23 cellular contexts compared by ENCODE assay signal in the genomic region with DNA sequence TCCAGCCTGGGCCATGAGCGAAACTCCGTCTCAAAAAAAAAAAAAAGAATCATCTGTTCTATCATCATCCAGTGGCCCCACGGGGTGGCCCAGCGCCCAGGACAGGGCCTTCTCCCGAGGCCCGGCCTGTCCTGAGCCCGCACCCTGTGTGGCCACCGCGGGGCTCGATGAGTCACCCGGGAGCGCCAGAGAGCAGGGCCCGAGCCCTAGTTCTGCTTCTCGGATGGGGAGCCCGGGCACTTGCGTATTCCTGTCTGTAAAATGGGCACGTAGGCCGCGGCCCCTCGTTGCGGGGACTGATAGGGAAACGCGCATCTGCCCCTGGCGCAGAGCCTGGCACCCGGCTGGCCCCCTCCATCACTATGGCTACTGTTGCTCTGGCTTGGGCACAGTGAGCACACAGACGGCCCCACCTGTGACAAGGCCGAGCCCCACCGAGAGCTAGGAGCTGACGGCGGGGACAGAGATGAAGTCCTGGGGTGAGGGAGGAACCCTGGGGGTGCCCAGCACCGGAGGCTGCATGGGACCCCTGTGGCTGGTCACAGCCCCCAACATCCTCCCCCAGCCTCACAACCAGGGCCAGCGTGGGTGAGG. TPM values are rescaled to one million over a fixed set of nuclear protein-coding genes. Genes with fewer than 3 reads are reported as not detected.
A peak's percentile ranks its signal among the peaks of the same experiment; 100 is the strongest.
DNase-seq lines count a peak whose midpoint lies in the region; ATAC-seq, FAIRE-seq and TF ChIP-seq lines count a peak whose summit lies in the region.
"Had no signal": no experiment of that assay in that cellular context is flagged by ENCODE, and none has a peak within 500 bp of the region (broad histone marks: within the 10 kb centered on the region; RNA-seq: fewer than 3 reads in every experiment).

No MANE protein-coding gene starts in this region.

- no peaks in the 10 kb centered on the region for H3K4me1 ChIP-seq in HepG2 (ENCODE audit: insufficient read depth, low read length)
- H3K4me1 ChIP-seq in right lobe of liver = no peaks in the 10 kb centered on the region
- peaks cover 27% of the 10 kb centered on the region for H3K4me1 ChIP-seq in OCI-LY1 (ENCODE audit: insufficient read depth, low read length, severe bottlenecking)

- no peak for DNase-seq in HepG2 (ENCODE audit: low spot score)
- DNase-seq in right lobe of liver = no peak
- DNase-seq in fibroblast of mammary gland (ENCODE audit: low read depth) = peak; percentile 28
- DNase-seq in KBM-7 = no peak
- no peak for DNase-seq in DMS 273 (lab: John Stamatoyannopoulos, UW; ENCODE audit: unreplicated experiment)
- DNase-seq in lower leg skin (ENCODE audit: low spot score in 2 of 2) = no peak
- DNase-seq in amygdala (lab: John Stamatoyannopoulos, UW) = no peak
- DNase-seq: CD4-positive, alpha-beta memory T cell; COR-L47; DMS 273 treated with DMSO at 0.1 percent for 48 hours; DMS79; GF-D8; KG1; MG63; NCI-H2029; NCI-H2227 treated with DMSO at 0.1 percent for 48 hours; NCI-H526 treated with DMSO at 0.1 percent for 48 hours; SK-N-SH; SW 1271 had no signal

- no peak for TF ChIP-seq RAD21 in HepG2 (CRISPR knock-in tag; IDR thresholded peaks at IDR 0.05)

- no peaks in the 10 kb centered on the region for H3F3A ChIP-seq in OCI-LY1 (ENCODE audit: insufficient read depth, low read length)

- no peak for TF ChIP-seq CTCF in HepG2 (CRISPR knock-in tag; IDR thresholded peaks at IDR 0.05)
- TF ChIP-seq CTCF in right lobe of liver (IDR thresholded peaks at IDR 0.05) = no peak
- no peak for TF ChIP-seq CTCF in OCI-LY1 (IDR thresholded peaks at IDR 0.05; ENCODE audit: low read length)
- TF ChIP-seq CTCF in fibroblast of mammary gland (conservative IDR thresholded peaks at IDR 0.05; ENCODE audit: control insufficient read depth, insufficient read depth, low read depth, low read length) = no peak
- TF ChIP-seq CTCF in lower leg skin (IDR thresholded peaks at IDR 0.05) = no peak

- H2AFZ ChIP-seq in HepG2 (ENCODE audit: low read length) = no peak overlapping the region
- no peak overlapping the region for H2AFZ ChIP-seq in OCI-LY1 (ENCODE audit: low read length)

- H3K4me3 ChIP-seq in HepG2 (replicated peaks in 1 of 3; ENCODE audit: insufficient read depth in 1 of 3, low read depth in 2 of 3, low read length in 3 of 3) (no peak overlapping the region), right lobe of liver (no peak overlapping the region), OCI-LY1 (ENCODE audit: low read depth, low read length, poor library complexity, severe bottlenecking) (no peak overlapping the region), fibroblast of mammary gland (ENCODE audit: control insufficient read depth, low read depth, low read length) (no peak overlapping the region), lower leg skin (ENCODE audit: low read depth, poor library complexity, severe bottlenecking) (no peak overlapping the region)
- H3K4me3 ChIP-seq: MG63 had no signal

- CTCF ChIA-PET in HepG2 (lab: Yijun Ruan, JAX; ENCODE audit: low intra/inter-chr PET ratio, low total read pairs) = no interaction called here

- TF ChIP-seq POLR2A in HepG2 (IDR thresholded peaks at IDR 0.05; ENCODE audit: insufficient read depth in 1 of 2, low read depth in 2 of 2, low read length in 2 of 2) = no peak
- no peak for TF ChIP-seq POLR2A in right lobe of liver (IDR thresholded peaks at IDR 0.05)
- no peak for TF ChIP-seq POLR2A in lower leg skin (IDR thresholded peaks at IDR 0.05)

- in situ Hi-C loops in HepG2 (cut with HindIII; ENCODE audit: extremely low pct_ligation_motif_present, low pct_unique_long_range_greater_than_20kb) = no loop called here
- in situ Hi-C loops in KBM-7 (cut with MboI; ENCODE audit: low pct_unique_long_range_greater_than_20kb, low sequenced_read_pairs) = no loop called here

- POLR2A ChIA-PET in HepG2 (lab: Yijun Ruan, JAX) = no interaction called here

- H3K27me3 ChIP-seq in HepG2 (ENCODE audit: control insufficient read depth in 1 of 2, insufficient read depth in 2 of 2, low read length in 2 of 2) (no peaks in the 10 kb centered on the region), right lobe of liver (no peaks in the 10 kb centered on the region), OCI-LY1 (ENCODE audit: insufficient read depth, low read length) (no peaks in the 10 kb centered on the region)
- H3K27me3 ChIP-seq: MG63 had no signal

- WGBS in HepG2 (ENCODE audit: low lambda C conversion rate) = 81% methylated on average over 3 of the region's 32 CpGs
- WGBS in right lobe of liver (ENCODE audit: insufficient coverage, low coverage, low lambda C conversion rate, missing lambda C conversion rate) = no CpG with 5 or more reads among the region's 32 CpGs
- WGBS in lower leg skin, 2 donors = 90 to 93% methylated on average over 32 of the region's 32 CpGs

- ATAC-seq in HepG2 = no peak
- no peak for ATAC-seq in right lobe of liver
- ATAC-seq: Panc1 had no signal

- no peaks in the 10 kb centered on the region for H3K79me2 ChIP-seq in HepG2 (ENCODE audit: insufficient read depth, low read length)
- no peaks in the 10 kb centered on the region for H3K79me2 ChIP-seq in OCI-LY1 (ENCODE audit: insufficient read depth, low read length)

- H4K20me1 ChIP-seq in HepG2 (ENCODE audit: insufficient read depth, low read length) (no peaks in the 10 kb centered on the region), OCI-LY1 (ENCODE audit: insufficient read depth, low read length) (no peaks in the 10 kb centered on the region)

- TF ChIP-seq EP300 in HepG2 (IDR thresholded peaks at IDR 0.05; ENCODE audit: low read depth in 2 of 2, low read length in 2 of 2) (no peak), HepG2 (CRISPR knock-in tag; IDR thresholded peaks at IDR 0.05; ENCODE audit: borderline replicate concordance) (no peak)

- H3K9me3 ChIP-seq in HepG2 (ENCODE audit: low read length) (no peaks in the 10 kb centered on the region), right lobe of liver (no peaks in the 10 kb centered on the region), OCI-LY1 (ENCODE audit: low read length) (no peaks in the 10 kb centered on the region)
- H3K9me3 ChIP-seq: MG63, SK-N-SH had no signal

- H3K27ac ChIP-seq in HepG2 (ENCODE audit: extremely low read length, insufficient read depth, low read length) = no peak overlapping the region
- no peak overlapping the region for H3K27ac ChIP-seq in right lobe of liver
- peak overlapping the region; percentile 45 for H3K27ac ChIP-seq in OCI-LY1 (ENCODE audit: low read depth, low read length, poor library complexity, severe bottlenecking)

- H3K9me2 ChIP-seq in OCI-LY1 (ENCODE audit: low read depth, low read length) = no peaks in the 10 kb centered on the region
- H3K9me2 ChIP-seq: SK-N-SH had no signal

- H3K36me3 ChIP-seq in HepG2 (replicated peaks in 1 of 2; ENCODE audit: control insufficient read depth in 1 of 2, insufficient read depth in 2 of 2, low read length in 2 of 2) (peaks cover 8 to 22% of the 10 kb centered on the region in 2 experiments; a peak in 4 of 5 replicates), right lobe of liver (no peaks in the 10 kb centered on the region), OCI-LY1 (ENCODE audit: insufficient read depth, low read length) (peaks cover 87% of the 10 kb centered on the region)
- H3K36me3 ChIP-seq: MG63 had no signal

- H3K4me2 ChIP-seq in HepG2 (ENCODE audit: low read depth, low read length) (no peak overlapping the region), OCI-LY1 (ENCODE audit: low read length) (no peak overlapping the region)
- H3K4me2 ChIP-seq: SK-N-SH had no signal

- FAIRE-seq in HepG2 (lab: Jason Lieb, UNC) = no peak
- FAIRE-seq: GM12891, H54 had no signal

- intact Hi-C loops in HepG2 (cut with micrococcal nuclease; ENCODE audit: unreplicated experiment) = no loop called here
- intact Hi-C loops in right lobe of liver (cut with DNase I) = no loop called here
- intact Hi-C loops in lower leg skin (cut with DNase I; ENCODE audit: low total_unique reads) = no loop called here

- no TSS peak for BruUV-seq in HepG2 (replicated peaks; lab: Mats Ljungman, UMichigan)

- H3K9ac ChIP-seq in HepG2 (ENCODE audit: insufficient read depth, low read depth, low read length) = no peak overlapping the region
- no peak overlapping the region for H3K9ac ChIP-seq in OCI-LY1 (ENCODE audit: low read length)
- H3K9ac ChIP-seq: SK-N-SH had no signal

RNA-seq across cellular contexts. Expression of gene UQCR11, which starts 21.3 kb away (rescaled TPM):
- total RNA-seq in HepG2 (2016; rRNA removed; fragmentation: Illumina TruSeq; extraction: Trizol) (214 and 216 TPM in 2 replicates), right lobe of liver (100 to 1,000 TPM in 4 of 6 experiments, 10 to 100 TPM in 2; 59.6 to 202 (median 172) TPM), lower leg skin (10 to 100 TPM; 24.8 to 71.8 (median 46.1) TPM)
- 181 and 320 TPM in 2 replicates for total RNA-seq in HepG2 (2016; cell fraction: cytosol; rRNA removed; fragmentation: Illumina TruSeq; extraction: Trizol; ENCODE audit: low read depth)
- 205 and 210 TPM in 2 replicates for total RNA-seq in HepG2 (2016; cell fraction: insoluble cytoplasmic fraction; rRNA removed; fragmentation: Illumina TruSeq; extraction: Trizol)
- 252 and 309 TPM in 2 replicates for total RNA-seq in HepG2 (2016; cell fraction: membrane; rRNA removed; fragmentation: Illumina TruSeq; extraction: Trizol)
- total RNA-seq in HepG2 (2016; cell fraction: nucleus; rRNA removed; fragmentation: Illumina TruSeq; extraction: Trizol) = 63.8 and 65.4 TPM in 2 replicates
- 111 and 125 TPM in 2 replicates for polyA plus RNA-seq in HepG2 (2011; rRNA removed)
- polyA plus RNA-seq in HepG2 (2011; cell fraction: cytosol; rRNA removed) = 81.4 and 152 TPM in 2 replicates
- 46.6 and 47.9 TPM in 2 replicates for polyA plus RNA-seq in HepG2 (2011; cell fraction: nucleus; rRNA removed)
- 92.9 and 123 TPM in 2 replicates for polyA plus RNA-seq in HepG2 (2012)
- polyA plus RNA-seq in HepG2 (2016; cell fraction: cytosol; fragmentation: Illumina TruSeq; extraction: Trizol; ENCODE audit: low read depth) = 249 and 487 TPM in 2 replicates
- 158 and 171 TPM in 2 replicates for polyA plus RNA-seq in HepG2 (2016; cell fraction: insoluble cytoplasmic fraction; fragmentation: Illumina TruSeq; extraction: Trizol; ENCODE audit: low read depth)
- 210 and 295 TPM in 2 replicates for polyA plus RNA-seq in HepG2 (2016; cell fraction: membrane; fragmentation: Illumina TruSeq; extraction: Trizol; ENCODE audit: low read depth)
- polyA plus RNA-seq in HepG2 (2016; cell fraction: nucleus; fragmentation: Illumina TruSeq; extraction: Trizol; ENCODE audit: insufficient read depth, low read depth) = 98.1 and 120 TPM in 2 replicates
- polyA minus RNA-seq in HepG2 (2011; rRNA and poly(A)+ RNA removed; ENCODE audit: low replicate concordance) = 32.9 and 62.2 TPM in 2 replicates
- polyA minus RNA-seq in HepG2 (2011; cell fraction: cytosol; rRNA and poly(A)+ RNA removed) = 12.7 and 18.7 TPM in 2 replicates
- polyA minus RNA-seq in HepG2 (2011; cell fraction: nucleus; rRNA and poly(A)+ RNA removed) = 15.9 and 18.2 TPM in 2 replicates

RNA-seq across cellular contexts. Expression of gene TCF3, which starts 25.9 kb away (rescaled TPM):
- total RNA-seq in HepG2 (2016; rRNA removed; fragmentation: Illumina TruSeq; extraction: Trizol) (38.0 and 53.2 TPM in 2 replicates), right lobe of liver (10 to 100 TPM; 11.0 to 30.1 (median 15.9) TPM), lower leg skin (100 to 1,000 TPM in 1 of 4 donors, 10 to 100 TPM in 3; 61.0 to 105 (median 69.0) TPM)
- total RNA-seq in HepG2 (2016; cell fraction: cytosol; rRNA removed; fragmentation: Illumina TruSeq; extraction: Trizol; ENCODE audit: low read depth) = 24.5 and 28.5 TPM in 2 replicates
- 29.0 and 50.0 TPM in 2 replicates for total RNA-seq in HepG2 (2016; cell fraction: insoluble cytoplasmic fraction; rRNA removed; fragmentation: Illumina TruSeq; extraction: Trizol)
- total RNA-seq in HepG2 (2016; cell fraction: membrane; rRNA removed; fragmentation: Illumina TruSeq; extraction: Trizol) = 81.6 and 83.0 TPM in 2 replicates
- 28.3 and 35.7 TPM in 2 replicates for total RNA-seq in HepG2 (2016; cell fraction: nucleus; rRNA removed; fragmentation: Illumina TruSeq; extraction: Trizol)
- 51.4 and 52.0 TPM in 2 replicates for polyA plus RNA-seq in HepG2 (2011; rRNA removed)
- polyA plus RNA-seq in HepG2 (2011; cell fraction: cytosol; rRNA removed) = 39.6 and 81.0 TPM in 2 replicates
- 168 and 260 TPM in 2 replicates for polyA plus RNA-seq in HepG2 (2011; cell fraction: nucleus; rRNA removed)
- polyA plus RNA-seq in HepG2 (2012) = 51.8 and 53.9 TPM in 2 replicates
- 65.0 and 68.6 TPM in 2 replicates for polyA plus RNA-seq in HepG2 (2016; cell fraction: cytosol; fragmentation: Illumina TruSeq; extraction: Trizol; ENCODE audit: low read depth)
- 77.8 and 91.9 TPM in 2 replicates for polyA plus RNA-seq in HepG2 (2016; cell fraction: insoluble cytoplasmic fraction; fragmentation: Illumina TruSeq; extraction: Trizol; ENCODE audit: low read depth)
- polyA plus RNA-seq in HepG2 (2016; cell fraction: membrane; fragmentation: Illumina TruSeq; extraction: Trizol; ENCODE audit: low read depth) = 123 and 140 TPM in 2 replicates
- 119 and 120 TPM in 2 replicates for polyA plus RNA-seq in HepG2 (2016; cell fraction: nucleus; fragmentation: Illumina TruSeq; extraction: Trizol; ENCODE audit: insufficient read depth, low read depth)
- 55.1 and 105 TPM in 2 replicates for polyA minus RNA-seq in HepG2 (2011; rRNA and poly(A)+ RNA removed; ENCODE audit: low replicate concordance)
- 44.3 and 47.1 TPM in 2 replicates for polyA minus RNA-seq in HepG2 (2011; cell fraction: cytosol; rRNA and poly(A)+ RNA removed)
- 17.8 and 22.5 TPM in 2 replicates for polyA minus RNA-seq in HepG2 (2011; cell fraction: nucleus; rRNA and poly(A)+ RNA removed)

RNA-seq across cellular contexts. Expression of gene MBD3, which starts 33.8 kb away (rescaled TPM):
- total RNA-seq in HepG2 (2016; rRNA removed; fragmentation: Illumina TruSeq; extraction: Trizol) (58.9 and 76.9 TPM in 2 replicates), right lobe of liver (10 to 100 TPM; 27.3 to 72.1 (median 30.1) TPM), lower leg skin (10 to 100 TPM; 51.7 to 85.7 (median 79.3) TPM)
- 18.4 and 19.5 TPM in 2 replicates for total RNA-seq in HepG2 (2016; cell fraction: cytosol; rRNA removed; fragmentation: Illumina TruSeq; extraction: Trizol; ENCODE audit: low read depth)
- 59.4 and 81.3 TPM in 2 replicates for total RNA-seq in HepG2 (2016; cell fraction: insoluble cytoplasmic fraction; rRNA removed; fragmentation: Illumina TruSeq; extraction: Trizol)
- 58.1 and 59.8 TPM in 2 replicates for total RNA-seq in HepG2 (2016; cell fraction: membrane; rRNA removed; fragmentation: Illumina TruSeq; extraction: Trizol)
- total RNA-seq in HepG2 (2016; cell fraction: nucleus; rRNA removed; fragmentation: Illumina TruSeq; extraction: Trizol) = 37.4 and 41.1 TPM in 2 replicates
- polyA plus RNA-seq in HepG2 (2011; rRNA removed) = 21.2 and 32.4 TPM in 2 replicates
- 25.5 and 43.1 TPM in 2 replicates for polyA plus RNA-seq in HepG2 (2011; cell fraction: cytosol; rRNA removed)
- 88.4 and 96.9 TPM in 2 replicates for polyA plus RNA-seq in HepG2 (2011; cell fraction: nucleus; rRNA removed)
- 21.4 and 34.5 TPM in 2 replicates for polyA plus RNA-seq in HepG2 (2012)
- 19.9 and 20.7 TPM in 2 replicates for polyA plus RNA-seq in HepG2 (2016; cell fraction: cytosol; fragmentation: Illumina TruSeq; extraction: Trizol; ENCODE audit: low read depth)
- polyA plus RNA-seq in HepG2 (2016; cell fraction: insoluble cytoplasmic fraction; fragmentation: Illumina TruSeq; extraction: Trizol; ENCODE audit: low read depth) = 57.2 and 62.2 TPM in 2 replicates
- 39.6 and 43.3 TPM in 2 replicates for polyA plus RNA-seq in HepG2 (2016; cell fraction: membrane; fragmentation: Illumina TruSeq; extraction: Trizol; ENCODE audit: low read depth)
- 100 and 109 TPM in 2 replicates for polyA plus RNA-seq in HepG2 (2016; cell fraction: nucleus; fragmentation: Illumina TruSeq; extraction: Trizol; ENCODE audit: insufficient read depth, low read depth)
- 65.5 and 79.2 TPM in 2 replicates for polyA minus RNA-seq in HepG2 (2011; rRNA and poly(A)+ RNA removed; ENCODE audit: low replicate concordance)
- 29.4 and 32.5 TPM in 2 replicates for polyA minus RNA-seq in HepG2 (2011; cell fraction: cytosol; rRNA and poly(A)+ RNA removed)
- polyA minus RNA-seq in HepG2 (2011; cell fraction: nucleus; rRNA and poly(A)+ RNA removed) = 20.1 and 22.0 TPM in 2 replicates

RNA-seq across cellular contexts. Expression of gene MEX3D, which starts 58.4 kb away (rescaled TPM):
- total RNA-seq in HepG2 (2016; rRNA removed; fragmentation: Illumina TruSeq; extraction: Trizol) = 10.2 and 17.1 TPM in 2 replicates
- 10.6 and 10.7 TPM in 2 replicates for total RNA-seq in HepG2 (2016; cell fraction: cytosol; rRNA removed; fragmentation: Illumina TruSeq; extraction: Trizol; ENCODE audit: low read depth)
- 10.3 and 17.0 TPM in 2 replicates for total RNA-seq in HepG2 (2016; cell fraction: insoluble cytoplasmic fraction; rRNA removed; fragmentation: Illumina TruSeq; extraction: Trizol)
- 27.7 and 29.2 TPM in 2 replicates for total RNA-seq in HepG2 (2016; cell fraction: membrane; rRNA removed; fragmentation: Illumina TruSeq; extraction: Trizol)
- 4.7 and 6.4 TPM in 2 replicates for total RNA-seq in HepG2 (2016; cell fraction: nucleus; rRNA removed; fragmentation: Illumina TruSeq; extraction: Trizol)
- polyA plus RNA-seq in HepG2 (2011; rRNA removed) = 3.6 and 5.8 TPM in 2 replicates
- polyA plus RNA-seq in HepG2 (2011; cell fraction: cytosol; rRNA removed) = 5.0 and 10.1 TPM in 2 replicates
- 6.6 and 7.0 TPM in 2 replicates for polyA plus RNA-seq in HepG2 (2011; cell fraction: nucleus; rRNA removed)
- polyA plus RNA-seq in HepG2 (2012) = 5.7 and 7.1 TPM in 2 replicates
- 9.6 and 10.4 TPM in 2 replicates for polyA plus RNA-seq in HepG2 (2016; cell fraction: cytosol; fragmentation: Illumina TruSeq; extraction: Trizol; ENCODE audit: low read depth)
- 15.4 and 15.7 TPM in 2 replicates for polyA plus RNA-seq in HepG2 (2016; cell fraction: insoluble cytoplasmic fraction; fragmentation: Illumina TruSeq; extraction: Trizol; ENCODE audit: low read depth)
- polyA plus RNA-seq in HepG2 (2016; cell fraction: membrane; fragmentation: Illumina TruSeq; extraction: Trizol; ENCODE audit: low read depth) = 19.9 and 23.7 TPM in 2 replicates
- polyA plus RNA-seq in HepG2 (2016; cell fraction: nucleus; fragmentation: Illumina TruSeq; extraction: Trizol; ENCODE audit: insufficient read depth, low read depth) = 10.8 and 12.5 TPM in 2 replicates
- polyA minus RNA-seq in HepG2 (2011; rRNA and poly(A)+ RNA removed; ENCODE audit: low replicate concordance) = 6.0 and 19.1 TPM in 2 replicates
- polyA minus RNA-seq in HepG2 (2011; cell fraction: cytosol; rRNA and poly(A)+ RNA removed) = 19.3 and 20.6 TPM in 2 replicates
- polyA minus RNA-seq in HepG2 (2011; cell fraction: nucleus; rRNA and poly(A)+ RNA removed) = 3.0 TPM in 2 replicates
- 10 to 100 TPM in 3 of 6 experiments, 1 to 10 TPM in 3; 6.7 to 16.6 (median 10.3) TPM for total RNA-seq in right lobe of liver
- total RNA-seq in lower leg skin = 10 to 100 TPM; 37.3 to 44.1 (median 42.2) TPM
